8 cellular contexts compared by ENCODE assay signal in the genomic region with DNA sequence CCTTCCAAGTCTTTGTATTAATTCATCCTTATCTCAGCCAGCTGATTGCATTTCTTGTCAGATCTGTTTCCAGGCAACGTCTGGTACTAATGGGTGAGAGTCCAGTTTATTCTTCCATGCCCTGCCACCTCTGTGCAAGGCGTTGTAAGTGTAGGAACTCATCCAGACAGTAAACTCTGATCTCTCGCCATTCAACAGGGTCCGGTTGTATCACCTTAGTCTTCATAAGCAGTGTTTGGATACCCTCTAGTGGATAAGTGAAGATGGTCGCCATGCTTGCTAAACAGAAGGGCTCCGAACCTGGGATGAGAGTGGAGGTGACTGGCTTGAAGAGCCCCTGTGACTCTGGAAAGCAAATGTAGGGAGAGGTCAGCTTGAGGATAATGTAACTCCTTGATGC. TPM values are rescaled to one million over a fixed set of nuclear protein-coding genes. Genes with fewer than 3 reads are reported as not detected.
DNase-seq lines count a peak whose midpoint lies in the region; ATAC-seq and TF ChIP-seq lines count a peak whose summit lies in the region.

No MANE protein-coding gene starts in this region.

- no peaks in the 10 kb centered on the region for H3K9me3 Mint-ChIP-seq in neural progenitor cell
- H3K9me3 Mint-ChIP-seq in activated T-helper 2 cell treated with anti-CD3 and anti-CD28 coated beads, Interferon-gamma antibody, Interleukin-2, Interleukin-4, amounts not matched to agents 10 μg/mL and 5 μg/mL and 100 μg/mL, durations not matched to agents 14 hours and 24 hours and 36 hours = no peaks in the 10 kb centered on the region

- H3K27me3 ChIP-seq in neural progenitor cell = no peaks in the 10 kb centered on the region
- no peaks in the 10 kb centered on the region for H3K27me3 ChIP-seq in aorta (ENCODE audit: control insufficient read depth in 1 of 2, insufficient read depth in 2 of 2, low read length in 1 of 2)

- H3K27ac ChIP-seq in neural progenitor cell (no peak overlapping the region), aorta (ENCODE audit: low read depth in 1 of 2, low read length in 2 of 2) (no peak overlapping the region)

- H3K4me3 ChIP-seq in neural progenitor cell (no peak overlapping the region), aorta (ENCODE audit: low read length in 2 of 2) (no peak overlapping the region)

- peak in 4 of 6 experiments; percentile 6 to 65 (median 37) for DNase-seq in stimulated activated naive CD4-positive, alpha-beta T cell (lab: John Stamatoyannopoulos, UW)
- no peak for DNase-seq in stimulated activated naive CD4-positive, alpha-beta T cell treated with Interleukin-2 at 50 U/mL for 16 hours (lab: John Stamatoyannopoulos, UW)
- DNase-seq in M059J (ENCODE audit: low read depth) (peak; percentile 50), T-helper 17 cell (peak in 1 of 3 donors; percentile 4), fibroblast of peridontal ligament (ENCODE audit: extremely low read depth) (peak; percentile 43), neural progenitor cell (ENCODE audit: low spot score) (peak; percentile 84), aorta (no peak)
- DNase-seq in activated T-helper 2 cell treated with anti-CD3 and anti-CD28 coated beads, Interferon-gamma antibody, Interleukin-2, Interleukin-4, amounts not matched to agents 10 μg/mL and 5 μg/mL and 100 μg/mL, durations not matched to agents 14 hours and 24 hours and 36 hours (ENCODE audit: low spot score) = no peak

- H3K9me3 ChIP-seq in T-helper 17 cell (ENCODE audit: control insufficient read depth, low read length, poor library complexity, severe bottlenecking) (no peaks in the 10 kb centered on the region), neural progenitor cell (ENCODE audit: low read depth) (no peaks in the 10 kb centered on the region), aorta (ENCODE audit: control insufficient read depth, low read length) (no peaks in the 10 kb centered on the region)

- H3K79me2 ChIP-seq in neural progenitor cell (ENCODE audit: low read depth) = no peaks in the 10 kb centered on the region

- H3K27ac Mint-ChIP-seq in T-helper 17 cell (no peak overlapping the region), neural progenitor cell (no peak overlapping the region)
- no peak overlapping the region for H3K27ac Mint-ChIP-seq in activated T-helper 2 cell treated with anti-CD3 and anti-CD28 coated beads, Interferon-gamma antibody, Interleukin-2, Interleukin-4, amounts not matched to agents 10 μg/mL and 5 μg/mL and 100 μg/mL, durations not matched to agents 14 hours and 24 hours and 36 hours

- TF ChIP-seq CTCF in neural progenitor cell (IDR thresholded peaks at IDR 0.05) = peak; percentile 78

- no peaks in the 10 kb centered on the region for H4K20me1 ChIP-seq in neural progenitor cell (ENCODE audit: low read depth)

- H3K4me1 ChIP-seq in neural progenitor cell (no peaks in the 10 kb centered on the region), aorta (ENCODE audit: control insufficient read depth in 1 of 2, insufficient read depth in 2 of 2, low read length in 2 of 2) (no peaks in the 10 kb centered on the region)

- H3F3A ChIP-seq in neural progenitor cell (ENCODE audit: low read depth) = no peaks in the 10 kb centered on the region

- no peak overlapping the region for H3K4me3 Mint-ChIP-seq in T-helper 17 cell
- H3K4me3 Mint-ChIP-seq in neural progenitor cell = no peak overlapping the region
- no peak overlapping the region for H3K4me3 Mint-ChIP-seq in activated T-helper 2 cell treated with anti-CD3 and anti-CD28 coated beads, Interferon-gamma antibody, Interleukin-2, Interleukin-4, amounts not matched to agents 10 μg/mL and 5 μg/mL and 100 μg/mL, durations not matched to agents 14 hours and 24 hours and 36 hours (ENCODE audit: low read depth)

- 70 to 79% methylated on average over 6 of the region's 6 CpGs for WGBS in aorta, 2 donors

- peak; percentile 75 for ATAC-seq in T-helper 17 cell
- ATAC-seq in aorta (ENCODE audit: low FRiP score) = no peak

- H3K36me3 ChIP-seq in neural progenitor cell (no peaks in the 10 kb centered on the region), aorta (ENCODE audit: control insufficient read depth in 1 of 2, insufficient read depth in 2 of 2, low read length in 1 of 2) (no peaks in the 10 kb centered on the region)

- H2AFZ ChIP-seq in neural progenitor cell (replicated peaks) = no peak overlapping the region

- H3K27me3 Mint-ChIP-seq in T-helper 17 cell (no peaks in the 10 kb centered on the region), neural progenitor cell (ENCODE audit: insufficient read depth, low read depth) (no peaks in the 10 kb centered on the region)
- H3K27me3 Mint-ChIP-seq in activated T-helper 2 cell treated with anti-CD3 and anti-CD28 coated beads, Interferon-gamma antibody, Interleukin-2, Interleukin-4, amounts not matched to agents 10 μg/mL and 5 μg/mL and 100 μg/mL, durations not matched to agents 14 hours and 24 hours and 36 hours (ENCODE audit: low read depth) = no peaks in the 10 kb centered on the region

- no peak overlapping the region for H3K9ac ChIP-seq in neural progenitor cell

- peaks cover 17% of the 10 kb centered on the region for H3K4me1 Mint-ChIP-seq in T-helper 17 cell
- peaks cover 29% of the 10 kb centered on the region for H3K4me1 Mint-ChIP-seq in neural progenitor cell
- peaks cover 14% of the 10 kb centered on the region for H3K4me1 Mint-ChIP-seq in activated T-helper 2 cell treated with anti-CD3 and anti-CD28 coated beads, Interferon-gamma antibody, Interleukin-2, Interleukin-4, amounts not matched to agents 10 μg/mL and 5 μg/mL and 100 μg/mL, durations not matched to agents 14 hours and 24 hours and 36 hours (ENCODE audit: low read depth)

- H3K36me3 Mint-ChIP-seq in T-helper 17 cell (ENCODE audit: low read depth) (no peaks in the 10 kb centered on the region), neural progenitor cell (no peaks in the 10 kb centered on the region)
- H3K36me3 Mint-ChIP-seq in activated T-helper 2 cell treated with anti-CD3 and anti-CD28 coated beads, Interferon-gamma antibody, Interleukin-2, Interleukin-4, amounts not matched to agents 10 μg/mL and 5 μg/mL and 100 μg/mL, durations not matched to agents 14 hours and 24 hours and 36 hours (ENCODE audit: low read depth) = no peaks in the 10 kb centered on the region

- H3K4me2 ChIP-seq in neural progenitor cell = no peak overlapping the region

- intact Hi-C loops in aorta (cut with DNase I) = no loop called here
- intact Hi-C loops in activated T-helper 2 cell treated with anti-CD3 and anti-CD28 coated beads, Interferon-gamma antibody, Interleukin-2, Interleukin-4, amounts not matched to agents 10 μg/mL and 5 μg/mL and 100 μg/mL, durations not matched to agents 14 hours and 24 hours and 36 hours (cut with micrococcal nuclease) = loop anchor here (1.0 kb wide), 1 partner anchor 163 kb away; no protein-coding TSS in a partner anchor

RNA-seq across cellular contexts. Expression of a gene that starts 51.6 kb away (rescaled TPM):
- 13.3 and 14.7 TPM in 2 replicates for total RNA-seq in M059J (2014; rRNA removed; shearing (Covaris generic))
- 10 to 100 TPM; 38.5 to 45.3 TPM for total RNA-seq in T-helper 17 cell
- 11.4 and 11.8 TPM in 2 replicates for total RNA-seq in neural progenitor cell (ENCODE audit: low replicate concordance)
- 10 to 100 TPM; 11.8 to 17.3 TPM for total RNA-seq in aorta
- polyA plus RNA-seq in aorta = 1 to 10 TPM; 2.0 to 5.0 TPM
- 60.0 and 60.9 TPM in 2 replicates for total RNA-seq in activated T-helper 2 cell treated with anti-CD3 and anti-CD28 coated beads, Interferon-gamma antibody, Interleukin-2, Interleukin-4, amounts not matched to agents 10 μg/mL and 5 μg/mL and 100 μg/mL, durations not matched to agents 14 hours and 24 hours and 36 hours

Comparison
In these comparisons a context has a peak if more than half of its experiments do, and no peak if none do; other contexts are left out.
1. DNase-seq: peak in stimulated activated naive CD4-positive, alpha-beta T cell (4 of 6), M059J (single experiment), fibroblast of peridontal ligament (single experiment) and neural progenitor cell (single experiment); none in stimulated activated naive CD4-positive, alpha-beta T cell treated with Interleukin-2 at 50 U/mL for 16 hours (single experiment), aorta (0 of 2) and activated T-helper 2 cell treated with anti-CD3 and anti-CD28 coated beads, Interferon-gamma antibody, Interleukin-2, Interleukin-4, amounts not matched to agents 10 μg/mL and 5 μg/mL and 100 μg/mL, durations not matched to agents 14 hours and 24 hours and 36 hours (single experiment).